In genomic region chr10:75655791-75656451, GRCh38 we compare ENCODE assay signal across 15 cellular contexts.
DNase-seq lines count a peak whose midpoint lies in the region; TF ChIP-seq lines count a peak whose summit lies in the region.
"Had no signal": no experiment of that assay in that cellular context is flagged by ENCODE, and none has a peak within 500 bp of the region (broad histone marks: within the 10 kb centered on the region; RNA-seq: fewer than 3 reads in every experiment).

No MANE protein-coding gene starts in this region.

- DNase-seq in A172 (ENCODE audit: low spot score) = peak; percentile 68
- DNase-seq in WERI-Rb-1 = peak; percentile 36
- DNase-seq in fibroblast of gingiva (ENCODE audit: low read depth) = peak; percentile 32
- DNase-seq in non-pigmented ciliary epithelial cell (ENCODE audit: low read depth) = peak; percentile 38
- DNase-seq in activated CD4-positive, alpha-beta T cell treated with anti-CD3 and anti-CD28 coated beads, Interleukin-2, amount 50 U/mL, for 4 hours = no peak
- no peak for DNase-seq in anterior cingulate cortex (lab: John Stamatoyannopoulos, UW)
- no peak for DNase-seq in SW 1271 (lab: John Stamatoyannopoulos, UW)
- no peak for DNase-seq in mesothelial cell of epicardium (ENCODE audit: low spot score in 2 of 2, unreplicated experiment in 2 of 2)
- DNase-seq: activated naive CD4-positive, alpha-beta T cell; Caco-2; NCI-H2029; retina; stimulated activated naive CD8-positive, alpha-beta T cell treated with anti-CD3 and anti-CD28 coated beads, Interleukin-15, amount 100 ng/mL, for 72 hours had no signal

- H3K27ac ChIP-seq in WERI-Rb-1 = no peak overlapping the region
- H3K27ac ChIP-seq: HL-60, SJSA1 had no signal

- H3K4me3 Mint-ChIP-seq in mesothelial cell of epicardium = no peak overlapping the region
- H3K4me3 Mint-ChIP-seq: stimulated activated naive CD8-positive, alpha-beta T cell treated with anti-CD3 and anti-CD28 coated beads, Interleukin-15, amount 100 ng/mL, for 72 hours had no signal

- no peaks in the 10 kb centered on the region for H3K36me3 Mint-ChIP-seq in mesothelial cell of epicardium

- H3K27me3 Mint-ChIP-seq in mesothelial cell of epicardium (ENCODE audit: low read depth) = peaks cover 63% of the 10 kb centered on the region

- H3K4me3 ChIP-seq in WERI-Rb-1 (ENCODE audit: low read depth, low read length) = no peak overlapping the region
- H3K4me3 ChIP-seq: SJSA1 had no signal

- no peaks in the 10 kb centered on the region for H3K9me3 Mint-ChIP-seq in mesothelial cell of epicardium
- H3K9me3 Mint-ChIP-seq: stimulated activated naive CD8-positive, alpha-beta T cell treated with anti-CD3 and anti-CD28 coated beads, Interleukin-15, amount 100 ng/mL, for 72 hours had no signal

- H3K27me3 ChIP-seq in WERI-Rb-1 (ENCODE audit: insufficient read depth, low read depth, severe bottlenecking) = no peaks in the 10 kb centered on the region
- H3K27me3 ChIP-seq: SJSA1 had no signal

- TF ChIP-seq CTCF in WERI-Rb-1 (IDR thresholded peaks at IDR 0.05; ENCODE audit: low read depth, low read length) (no peak), mesothelial cell of epicardium (IDR thresholded peaks at IDR 0.05; ENCODE audit: unreplicated experiment) (no peak)

- no peak overlapping the region for H3K27ac Mint-ChIP-seq in mesothelial cell of epicardium
- H3K27ac Mint-ChIP-seq: stimulated activated naive CD8-positive, alpha-beta T cell treated with anti-CD3 and anti-CD28 coated beads, Interleukin-15, amount 100 ng/mL, for 72 hours had no signal

- H3K4me1 Mint-ChIP-seq in mesothelial cell of epicardium = peaks cover 39% of the 10 kb centered on the region
- H3K4me1 Mint-ChIP-seq: stimulated activated naive CD8-positive, alpha-beta T cell treated with anti-CD3 and anti-CD28 coated beads, Interleukin-15, amount 100 ng/mL, for 72 hours had no signal

- H3K36me3 ChIP-seq in WERI-Rb-1 = no peaks in the 10 kb centered on the region
- H3K36me3 ChIP-seq: SJSA1 had no signal

- peaks cover 1% of the 10 kb centered on the region for H3K9me3 ChIP-seq in WERI-Rb-1 (ENCODE audit: severe bottlenecking)
- H3K9me3 ChIP-seq: Caco-2, SJSA1 had no signal

Comparison
In these comparisons a context has a peak if more than half of its experiments do, and no peak if none do; other contexts are left out.
1. DNase-seq: peak in A172 (single experiment), WERI-Rb-1 (single experiment), fibroblast of gingiva (single experiment) and non-pigmented ciliary epithelial cell (single experiment); none in activated CD4-positive, alpha-beta T cell treated with anti-CD3 and anti-CD28 coated beads, Interleukin-2, amount 50 U/mL, for 4 hours (0 of 2), anterior cingulate cortex (0 of 58), SW 1271 (0 of 2) and mesothelial cell of epicardium (0 of 2).